ENCODE assay signal across 14 cellular contexts in genomic region chr11:76131585-76131984, GRCh38.
DNase-seq lines count a peak whose midpoint lies in the region; ATAC-seq and TF ChIP-seq lines count a peak whose summit lies in the region.
"Had no signal": no experiment of that assay in that cellular context is flagged by ENCODE, and none has a peak within 500 bp of the region (broad histone marks: within the 10 kb centered on the region; RNA-seq: fewer than 3 reads in every experiment).

No MANE protein-coding gene starts in this region.

- intact Hi-C loops in left ventricle myocardium superior (cut with micrococcal nuclease) = no loop called here

- H3K4me2 ChIP-seq in smooth muscle cell = peak overlapping the region; percentile 39

- no peak overlapping the region for H3K9ac ChIP-seq in smooth muscle cell (ENCODE audit: low read depth)
- H3K9ac ChIP-seq: BLaER1 treated with 17β-estradiol and CSF1 and Interleukin-3, amounts not matched to agents 10 nM and 100 nM had no signal

- H4K20me1 ChIP-seq in smooth muscle cell (ENCODE audit: low read depth) = peaks cover 17% of the 10 kb centered on the region
- H4K20me1 ChIP-seq: BLaER1 treated with 17β-estradiol and CSF1 and Interleukin-3, amounts not matched to agents 10 nM and 100 nM had no signal

- no peaks in the 10 kb centered on the region for H3K79me2 ChIP-seq in smooth muscle cell (ENCODE audit: low read depth)

- H3K9me3 ChIP-seq in WERI-Rb-1 (ENCODE audit: severe bottlenecking) (no peaks in the 10 kb centered on the region), smooth muscle cell (replicated peaks; ENCODE audit: low read depth) (no peaks in the 10 kb centered on the region)

- no peak overlapping the region for H2AFZ ChIP-seq in smooth muscle cell (ENCODE audit: low read depth)

- H3K4me3 ChIP-seq in WERI-Rb-1 (ENCODE audit: low read depth, low read length) (no peak overlapping the region), smooth muscle cell (no peak overlapping the region)
- H3K4me3 ChIP-seq: BLaER1 treated with 17β-estradiol and CSF1 and Interleukin-3, amounts not matched to agents 10 nM and 100 nM had no signal

- peaks cover 4% of the 10 kb centered on the region for H3K4me1 ChIP-seq in smooth muscle cell (ENCODE audit: low read depth)

- no peaks in the 10 kb centered on the region for H3F3A ChIP-seq in smooth muscle cell (ENCODE audit: low read depth)

- H3K36me3 ChIP-seq in WERI-Rb-1 (no peaks in the 10 kb centered on the region; the same call in 1 of the 2 replicates), smooth muscle cell (ENCODE audit: low read depth) (no peaks in the 10 kb centered on the region)

- H3K27ac ChIP-seq in WERI-Rb-1 = 0 out of 2 replicates have a peak overlapping the region, but pooled peaks have one; percentile 22
- H3K27ac ChIP-seq in smooth muscle cell (ENCODE audit: low read depth) = no peak overlapping the region
- H3K27ac ChIP-seq: BLaER1 treated with 17β-estradiol and CSF1 and Interleukin-3, amounts not matched to agents 10 nM and 100 nM had no signal

- H3K27me3 ChIP-seq in WERI-Rb-1 (ENCODE audit: insufficient read depth, low read depth, severe bottlenecking) = no peaks in the 10 kb centered on the region
- no peaks in the 10 kb centered on the region for H3K27me3 ChIP-seq in smooth muscle cell (ENCODE audit: low read depth)
- H3K27me3 ChIP-seq: BLaER1 treated with 17β-estradiol and CSF1 and Interleukin-3, amounts not matched to agents 10 nM and 100 nM had no signal

- no peak for TF ChIP-seq CTCF in WERI-Rb-1 (IDR thresholded peaks at IDR 0.05; ENCODE audit: low read depth, low read length)
- no peak for TF ChIP-seq CTCF in smooth muscle cell (IDR thresholded peaks at IDR 0.05; ENCODE audit: borderline replicate concordance, insufficient read depth, poor library complexity, severe bottlenecking)

- peak; percentile 85 for ATAC-seq in left ventricle myocardium superior
- no peak for ATAC-seq in GM19467 (IDR thresholded peaks at IDR 0.05; ENCODE audit: unreplicated experiment)

- 53% methylated on average over 1 of the region's 1 CpG for WGBS in smooth muscle cell (ENCODE audit: low lambda C conversion rate)

- DNase-seq in EH (ENCODE audit: low read depth) (peak; percentile 38), WERI-Rb-1 (no peak), left ventricle myocardium superior (no peak), smooth muscle cell (lab: John Stamatoyannopoulos, UW; ENCODE audit: unreplicated experiment) (no peak), NOMO-1 treated with dmso at 0.1 percent for 144 hours (lab: John Stamatoyannopoulos, UW; ENCODE audit: unreplicated experiment) (no peak), DMS153 treated with DMSO at 0.1 percent for 48 hours (lab: John Stamatoyannopoulos, UW; ENCODE audit: unreplicated experiment) (no peak)
- DNase-seq: activated CD4-positive, alpha-beta memory T cell treated with anti-CD3 and anti-CD28 coated beads, Interleukin-2, amount 10 ng/mL, durations not matched to agents 7 days and 5 days; cortex of kidney; kidney; NCI-H146; NCI-H510A; posterior cingulate gyrus had no signal
